ENCODE assay signal across 28 cellular contexts in genomic region chr2:135732561-135732960, GRCh38. TPM values are rescaled to one million over a fixed set of nuclear protein-coding genes. Genes with fewer than 3 reads are reported as not detected.
A peak's percentile ranks its signal among the peaks of the same experiment; 100 is the strongest.
DNase-seq lines count a peak whose midpoint lies in the region; ATAC-seq, FAIRE-seq and TF ChIP-seq lines count a peak whose summit lies in the region.
"Had no signal": no experiment of that assay in that cellular context is flagged by ENCODE, and none has a peak within 500 bp of the region (broad histone marks: within the 10 kb centered on the region; RNA-seq: fewer than 3 reads in every experiment).

No MANE protein-coding gene starts in this region.

- H3K4me1 ChIP-seq in HepG2 (ENCODE audit: insufficient read depth, low read length) (no peaks in the 10 kb centered on the region), right lobe of liver (no peaks in the 10 kb centered on the region), thymus (ENCODE audit: control insufficient read depth, insufficient read depth, low read length) (peaks cover 5% of the 10 kb centered on the region)
- H3K4me1 ChIP-seq: BE2C had no signal

- H3K27me3 ChIP-seq in HepG2 (ENCODE audit: control insufficient read depth in 1 of 2, insufficient read depth in 2 of 2, low read length in 2 of 2), result no peaks in the 10 kb centered on the region
- no peaks in the 10 kb centered on the region for H3K27me3 ChIP-seq in right lobe of liver
- H3K27me3 ChIP-seq in thymus (ENCODE audit: control insufficient read depth, insufficient read depth), result no peaks in the 10 kb centered on the region
- H3K27me3 ChIP-seq: BE2C, SJCRH30 had no signal

- no TSS peak for BruUV-seq in HepG2 (replicated peaks; lab: Mats Ljungman, UMichigan)

- TF ChIP-seq CTCF in HepG2 (CRISPR knock-in tag; IDR thresholded peaks at IDR 0.05) (no peak), right lobe of liver (IDR thresholded peaks at IDR 0.05) (no peak), GM13976 (IDR thresholded peaks at IDR 0.05; ENCODE audit: borderline replicate concordance, control extremely low read depth, extremely low read depth, insufficient read depth, missing control alignments) (no peak)

- no peak for TF ChIP-seq EP300 in HepG2 (IDR thresholded peaks at IDR 0.05; ENCODE audit: low read depth in 2 of 2, low read length in 2 of 2)
- no peak for TF ChIP-seq EP300 in HepG2 (CRISPR knock-in tag; IDR thresholded peaks at IDR 0.05; ENCODE audit: borderline replicate concordance)

- peak overlapping the region; percentile 75 for H3K27ac Mint-ChIP-seq in activated naive CD8-positive, alpha-beta T cell treated with anti-CD3 and anti-CD28 coated beads, Interleukin-2, amount 10 ng/mL, durations not matched to agents 7 days and 5 days
- peak overlapping the region; percentile 64 to 93 (median 84) for H3K27ac Mint-ChIP-seq in naive thymus-derived CD8-positive, alpha-beta T cell
- H3K27ac Mint-ChIP-seq: CD14-positive monocyte, H9 had no signal

- H3K36me3 Mint-ChIP-seq in activated naive CD8-positive, alpha-beta T cell treated with anti-CD3 and anti-CD28 coated beads, Interleukin-2, amount 10 ng/mL, durations not matched to agents 7 days and 5 days, result peaks cover 2% of the 10 kb centered on the region
- no peaks in the 10 kb centered on the region for H3K36me3 Mint-ChIP-seq in naive thymus-derived CD8-positive, alpha-beta T cell
- H3K36me3 Mint-ChIP-seq: CD14-positive monocyte had no signal

- peaks cover 11% of the 10 kb centered on the region for H3K4me1 Mint-ChIP-seq in activated naive CD8-positive, alpha-beta T cell treated with anti-CD3 and anti-CD28 coated beads, Interleukin-2, amount 10 ng/mL, durations not matched to agents 7 days and 5 days
- H3K4me1 Mint-ChIP-seq in naive thymus-derived CD8-positive, alpha-beta T cell, result peaks cover 17 to 32% (median 25%) of the 10 kb centered on the region in 4 donors
- H3K4me1 Mint-ChIP-seq: CD14-positive monocyte had no signal

- H3K79me2 ChIP-seq in HepG2 (ENCODE audit: insufficient read depth, low read length), result no peaks in the 10 kb centered on the region

- no peaks in the 10 kb centered on the region for H3K27me3 Mint-ChIP-seq in activated naive CD8-positive, alpha-beta T cell treated with anti-CD3 and anti-CD28 coated beads, Interleukin-2, amount 10 ng/mL, durations not matched to agents 7 days and 5 days
- H3K27me3 Mint-ChIP-seq in naive thymus-derived CD8-positive, alpha-beta T cell, result no peaks in the 10 kb centered on the region

- no peak overlapping the region for H3K4me3 Mint-ChIP-seq in activated naive CD8-positive, alpha-beta T cell treated with anti-CD3 and anti-CD28 coated beads, Interleukin-2, amount 10 ng/mL, durations not matched to agents 7 days and 5 days
- H3K4me3 Mint-ChIP-seq in naive thymus-derived CD8-positive, alpha-beta T cell, result peak overlapping the region; percentile 2 to 75 (median 58)
- H3K4me3 Mint-ChIP-seq: CD14-positive monocyte, H9 had no signal

- H3K4me3 ChIP-seq in HepG2 (replicated peaks in 1 of 3; ENCODE audit: insufficient read depth in 1 of 3, low read depth in 2 of 3, low read length in 3 of 3) (no peak overlapping the region), right lobe of liver (no peak overlapping the region), thymus (ENCODE audit: low read length) (no peak overlapping the region)
- H3K4me3 ChIP-seq: GM23248, PC-9, SJCRH30 had no signal

- intact Hi-C loops in HepG2 (cut with micrococcal nuclease; ENCODE audit: unreplicated experiment), result no loop called here
- intact Hi-C loops in right lobe of liver (cut with DNase I), result no loop called here

- H3K4me2 ChIP-seq in HepG2 (ENCODE audit: low read depth, low read length), result no peak overlapping the region
- H3K4me2 ChIP-seq: PC-9 had no signal

- no peak overlapping the region for H3K27ac ChIP-seq in HepG2 (ENCODE audit: extremely low read length, insufficient read depth, low read length)
- H3K27ac ChIP-seq in right lobe of liver, result no peak overlapping the region
- peak overlapping the region; percentile 77 for H3K27ac ChIP-seq in thymus (ENCODE audit: low read depth)
- H3K27ac ChIP-seq: GM23248, PC-9, SJCRH30 had no signal

- no peak overlapping the region for H3K9ac ChIP-seq in HepG2 (ENCODE audit: insufficient read depth, low read depth, low read length)
- H3K9ac ChIP-seq: GM23248 had no signal

- ATAC-seq in HepG2 (peak; percentile 12; the same call in 1 of the 3 replicates), right lobe of liver (no peak), HG02970 (IDR thresholded peaks at IDR 0.05; ENCODE audit: low FRiP score, unreplicated experiment) (no peak)
- peak; percentile 54 for ATAC-seq in activated naive CD8-positive, alpha-beta T cell treated with anti-CD3 and anti-CD28 coated beads, Interleukin-2, amount 10 ng/mL, durations not matched to agents 7 days and 5 days (ENCODE audit: low read depth)
- peak; percentile 57 to 76 for ATAC-seq in naive thymus-derived CD8-positive, alpha-beta T cell
- ATAC-seq: Right ventricle myocardium inferior had no signal

- no peak for TF ChIP-seq RAD21 in HepG2 (CRISPR knock-in tag; IDR thresholded peaks at IDR 0.05)

- WGBS in HepG2 (ENCODE audit: low lambda C conversion rate), result 85% methylated on average over 5 of the region's 5 CpGs
- WGBS in right lobe of liver (ENCODE audit: insufficient coverage, low coverage, low lambda C conversion rate, missing lambda C conversion rate), result 96% methylated on average over 3 of the region's 5 CpGs
- WGBS in thymus, result 96% methylated on average over 5 of the region's 5 CpGs

- H3K36me3 ChIP-seq in HepG2 (replicated peaks in 1 of 2; ENCODE audit: control insufficient read depth in 1 of 2, insufficient read depth in 2 of 2, low read length in 2 of 2), result no peaks in the 10 kb centered on the region
- no peaks in the 10 kb centered on the region for H3K36me3 ChIP-seq in right lobe of liver
- H3K36me3 ChIP-seq in thymus (ENCODE audit: control insufficient read depth, insufficient read depth), result peaks cover 4% of the 10 kb centered on the region
- H3K36me3 ChIP-seq: BE2C, SJCRH30 had no signal

- no peak for TF ChIP-seq POLR2A in HepG2 (IDR thresholded peaks at IDR 0.05; ENCODE audit: insufficient read depth in 1 of 2, low read depth in 2 of 2, low read length in 2 of 2)
- no peak for TF ChIP-seq POLR2A in right lobe of liver (IDR thresholded peaks at IDR 0.05)

- no peaks in the 10 kb centered on the region for H4K20me1 ChIP-seq in HepG2 (ENCODE audit: insufficient read depth, low read length)

- FAIRE-seq in HepG2 (lab: Jason Lieb, UNC), result no peak
- FAIRE-seq: GM12892, GM19239 had no signal

- in situ Hi-C loops in HepG2 (cut with HindIII; ENCODE audit: extremely low pct_ligation_motif_present, low pct_unique_long_range_greater_than_20kb), result no loop called here
- in situ Hi-C loops in GM13976 (cut with MboI; ENCODE audit: low sequenced_read_pairs, unreplicated experiment), result no loop called here

- H2AFZ ChIP-seq in HepG2 (ENCODE audit: low read length), result no peak overlapping the region
- H2AFZ ChIP-seq: GM23248, PC-9 had no signal

- no peaks in the 10 kb centered on the region for H3K9me3 ChIP-seq in HepG2 (ENCODE audit: low read length)
- H3K9me3 ChIP-seq in right lobe of liver, result no peaks in the 10 kb centered on the region
- H3K9me3 ChIP-seq in thymus (ENCODE audit: control insufficient read depth), result no peaks in the 10 kb centered on the region
- H3K9me3 ChIP-seq: BE2C, SJCRH30 had no signal

- CTCF ChIA-PET in HepG2 (lab: Yijun Ruan, JAX; ENCODE audit: low intra/inter-chr PET ratio, low total read pairs), result no interaction called here

- POLR2A ChIA-PET in HepG2 (lab: Yijun Ruan, JAX), result no interaction called here
- POLR2A ChIA-PET in activated naive CD8-positive, alpha-beta T cell treated with anti-CD3 and anti-CD28 coated beads, Interleukin-2, amount 10 ng/mL, durations not matched to agents 7 days and 5 days (lab: Charles Lee), result interaction anchor here (0.9 to 1.0 kb wide), 2 partner anchors 9 to 10 kb away, joined by 3 read pairs; partner anchors contain the start of gene UBXN4
- POLR2A ChIA-PET in naive thymus-derived CD8-positive, alpha-beta T cell (lab: Charles Lee), result interaction anchor here (2.1 kb wide), 1 partner anchor 9 kb away, joined by 9 read pairs; the partner anchor contains the start of gene UBXN4

- DNase-seq in HepG2 (ENCODE audit: low spot score), result no peak
- DNase-seq in right lobe of liver, result no peak
- no peak for DNase-seq in activated naive CD8-positive, alpha-beta T cell treated with anti-CD3 and anti-CD28 coated beads, Interleukin-2, amount 10 ng/mL, durations not matched to agents 7 days and 5 days
- peak in 2 of 10 donors; percentile 25 to 38 for DNase-seq in naive thymus-derived CD8-positive, alpha-beta T cell
- DNase-seq in dermis blood vessel endothelial cell, result no peak
- DNase-seq in GM13976 (ENCODE audit: low spot score), result no peak
- DNase-seq: 8988T, ACHN, BE2C, Calu3, DMS79 treated with DMSO at 0.1 percent for 48 hours, GM23248, H9, KG1, NCI-H1048, NCI-H1417, NCI-H1694, NCI-H2029 treated with DMSO at 0.1 percent for 48 hours, NCI-H446 treated with DMSO at 0.1 percent for 48 hours, NCI-H526 treated with DMSO at 0.1 percent for 48 hours, PC-9 had no signal

- H3K9me3 Mint-ChIP-seq in activated naive CD8-positive, alpha-beta T cell treated with anti-CD3 and anti-CD28 coated beads, Interleukin-2, amount 10 ng/mL, durations not matched to agents 7 days and 5 days, result no peaks in the 10 kb centered on the region
- no peaks in the 10 kb centered on the region for H3K9me3 Mint-ChIP-seq in naive thymus-derived CD8-positive, alpha-beta T cell
- H3K9me3 Mint-ChIP-seq: CD14-positive monocyte, H9 had no signal

RNA-seq across cellular contexts. Expression of gene UBXN4, which starts 9.1 kb away (rescaled TPM):
- total RNA-seq in HepG2 (2016; rRNA removed; fragmentation: Illumina TruSeq; extraction: Trizol), result 74.2 and 75.1 TPM in 2 replicates
- 40.4 and 45.3 TPM in 2 replicates for total RNA-seq in HepG2 (2016; cell fraction: cytosol; rRNA removed; fragmentation: Illumina TruSeq; extraction: Trizol; ENCODE audit: low read depth)
- 70.5 and 71.1 TPM in 2 replicates for total RNA-seq in HepG2 (2016; cell fraction: insoluble cytoplasmic fraction; rRNA removed; fragmentation: Illumina TruSeq; extraction: Trizol)
- total RNA-seq in HepG2 (2016; cell fraction: membrane; rRNA removed; fragmentation: Illumina TruSeq; extraction: Trizol), result 29.8 and 34.0 TPM in 2 replicates
- total RNA-seq in HepG2 (2016; cell fraction: nucleus; rRNA removed; fragmentation: Illumina TruSeq; extraction: Trizol), result 141 and 154 TPM in 2 replicates
- 85.3 and 104 TPM in 2 replicates for polyA plus RNA-seq in HepG2 (2011; rRNA removed)
- polyA plus RNA-seq in HepG2 (2011; cell fraction: cytosol; rRNA removed), result 22.4 and 39.6 TPM in 2 replicates
- 94.4 and 115 TPM in 2 replicates for polyA plus RNA-seq in HepG2 (2011; cell fraction: nucleus; rRNA removed)
- polyA plus RNA-seq in HepG2 (2012), result 80.1 and 83.5 TPM in 2 replicates
- 3.6 and 4.1 TPM in 2 replicates for polyA plus RNA-seq in HepG2 (2016; cell fraction: cytosol; fragmentation: Illumina TruSeq; extraction: Trizol; ENCODE audit: low read depth)
- 91.1 and 96.1 TPM in 2 replicates for polyA plus RNA-seq in HepG2 (2016; cell fraction: insoluble cytoplasmic fraction; fragmentation: Illumina TruSeq; extraction: Trizol; ENCODE audit: low read depth)
- polyA plus RNA-seq in HepG2 (2016; cell fraction: membrane; fragmentation: Illumina TruSeq; extraction: Trizol; ENCODE audit: low read depth), result 11.3 and 13.5 TPM in 2 replicates
- polyA plus RNA-seq in HepG2 (2016; cell fraction: nucleus; fragmentation: Illumina TruSeq; extraction: Trizol; ENCODE audit: insufficient read depth, low read depth), result 269 and 273 TPM in 2 replicates
- 22.1 and 48.2 TPM in 2 replicates for polyA minus RNA-seq in HepG2 (2011; rRNA and poly(A)+ RNA removed; ENCODE audit: low replicate concordance)
- 52.9 and 56.1 TPM in 2 replicates for polyA minus RNA-seq in HepG2 (2011; cell fraction: cytosol; rRNA and poly(A)+ RNA removed)
- polyA minus RNA-seq in HepG2 (2011; cell fraction: nucleus; rRNA and poly(A)+ RNA removed), result 189 and 224 TPM in 2 replicates
- 10 to 100 TPM; 49.4 to 78.2 (median 62.5) TPM for total RNA-seq in right lobe of liver
- 100 to 1,000 TPM; 103 to 117 TPM for total RNA-seq in activated naive CD8-positive, alpha-beta T cell treated with anti-CD3 and anti-CD28 coated beads, Interleukin-2, amount 10 ng/mL, durations not matched to agents 7 days and 5 days
- total RNA-seq in naive thymus-derived CD8-positive, alpha-beta T cell, result 100 to 1,000 TPM; 142 TPM
- 100 to 1,000 TPM in 2 of 3 donors, 10 to 100 TPM in 1; 89.4 to 117 (median 110) TPM for polyA plus RNA-seq in naive thymus-derived CD8-positive, alpha-beta T cell
- polyA plus RNA-seq in thymus, result 98.1 TPM
- 69.1 and 89.3 TPM in 2 replicates for total RNA-seq in dermis blood vessel endothelial cell

Comparison
In these comparisons a context has a peak if more than half of its experiments do, and no peak if none do; other contexts are left out.
1. ATAC-seq: peak in HepG2 (single experiment), activated naive CD8-positive, alpha-beta T cell treated with anti-CD3 and anti-CD28 coated beads, Interleukin-2, amount 10 ng/mL, durations not matched to agents 7 days and 5 days (single experiment) and naive thymus-derived CD8-positive, alpha-beta T cell (2 of 2); none in right lobe of liver (0 of 4) and HG02970 (single experiment).